1 cellular context compared by ENCODE assay signal in the genomic region with DNA sequence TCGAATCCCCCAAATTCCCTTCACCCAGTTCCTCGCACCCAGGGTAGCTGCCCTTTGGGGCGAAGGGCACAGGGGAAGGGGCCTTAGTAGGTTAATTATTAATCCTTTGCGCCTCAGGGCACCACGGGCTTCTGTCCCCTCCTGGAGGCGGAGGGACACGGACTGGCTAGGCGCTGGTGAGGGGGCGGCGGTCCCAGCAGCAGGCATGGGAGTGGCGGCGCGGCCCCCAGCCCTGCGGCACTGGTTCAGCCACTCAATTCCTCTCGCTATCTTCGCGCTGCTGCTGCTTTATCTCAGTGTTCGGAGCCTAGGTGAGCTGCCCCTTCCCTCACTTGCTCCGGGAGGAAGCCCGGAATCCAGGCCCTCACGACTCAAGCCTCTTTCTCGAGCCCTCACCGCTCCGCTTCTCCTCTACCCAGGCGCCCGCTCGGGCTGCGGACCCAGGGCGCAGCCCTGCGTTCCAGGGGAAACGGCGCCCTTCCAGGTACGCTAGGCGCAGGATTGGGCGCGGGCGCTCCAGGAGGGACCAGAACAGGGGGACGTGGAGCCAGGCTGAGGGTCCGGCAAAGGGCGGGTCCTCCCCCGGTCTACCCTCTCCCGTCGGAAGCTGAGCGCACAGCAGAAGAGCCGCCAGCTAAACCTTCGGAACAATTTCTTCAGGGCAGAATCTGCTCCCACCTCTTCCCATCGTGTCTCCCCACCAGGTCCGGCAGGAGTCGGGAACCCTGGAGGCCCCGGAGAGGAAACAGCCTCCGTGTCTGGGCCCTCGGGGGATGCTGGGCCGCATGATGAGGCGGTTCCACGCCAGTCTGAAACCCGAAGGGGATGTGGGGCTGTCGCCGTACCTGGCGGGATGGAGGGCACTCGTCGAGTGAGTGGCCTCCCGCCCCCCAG.
TF ChIP-seq lines count a peak whose summit lies in the region.

Gene GLTPD2 (plus strand): TSS at position 158 of the 894 bp plus-strand sequence. CDS start 48 bp downstream, at position 206.

TF ChIP-seq in HepG2, 621 proteins besides CTCF, POLR2A, EP300 and RAD21 (continued from another document and continues in another):
- TF ChIP-seq ZNF142 (CRISPR knock-in tag; IDR thresholded peaks at IDR 0.05) (no peak), FOXO1 (CRISPR knock-in tag; IDR thresholded peaks at IDR 0.05) (peak; percentile 63; the same call in 1 of the 2 replicates), ZSCAN31 (CRISPR knock-in tag; IDR thresholded peaks at IDR 0.05; ENCODE audit: low read depth) (no peak; the same call in 1 of the 2 replicates), KLF15 (CRISPR knock-in tag; IDR thresholded peaks at IDR 0.05; ENCODE audit: borderline replicate concordance) (no peak; the same call in 1 of the 2 replicates), HBP1 (CRISPR knock-in tag; IDR thresholded peaks at IDR 0.05; ENCODE audit: low read depth) (no peak), ZNF879 (CRISPR knock-in tag; IDR thresholded peaks at IDR 0.05) (no peak), MED8 (CRISPR knock-in tag; IDR thresholded peaks at IDR 0.05; ENCODE audit: insufficient replicate concordance) (no peak), GATA4 (IDR thresholded peaks at IDR 0.05; ENCODE audit: borderline replicate concordance, low read depth) (peak; percentile 38; the same call in 1 of the 2 replicates), ZNF784 (CRISPR knock-in tag; IDR thresholded peaks at IDR 0.05; ENCODE audit: borderline replicate concordance) (no peak), ZNF597 (CRISPR knock-in tag; IDR thresholded peaks at IDR 0.05) (no peak), ARID3A (IDR thresholded peaks at IDR 0.05; ENCODE audit: low read depth, low read length) (peak; percentile 66; the same call in 1 of the 2 replicates), NBN (conservative IDR thresholded peaks at IDR 0.05) (no peak), SMAD1 (CRISPR knock-in tag; IDR thresholded peaks at IDR 0.05; ENCODE audit: borderline replicate concordance, low read depth) (no peak), ZNF337 (CRISPR knock-in tag; IDR thresholded peaks at IDR 0.05; ENCODE audit: borderline replicate concordance, low read depth) (no peak), ZNF44 (CRISPR knock-in tag; IDR thresholded peaks at IDR 0.05) (0 out of 2 replicates have a peak, but pooled peaks have one; percentile 49), ZNF30 (CRISPR knock-in tag; IDR thresholded peaks at IDR 0.05) (no peak), ZFP36L1 (CRISPR knock-in tag; IDR thresholded peaks at IDR 0.05) (0 out of 2 replicates have a peak, but pooled peaks have one; percentile 59), ZNF781 (CRISPR knock-in tag; IDR thresholded peaks at IDR 0.05; ENCODE audit: borderline replicate concordance, not compliant biosample characterization) (peak; percentile 16), RBM22 (optimal IDR thresholded peaks at IDR 0.05; ENCODE audit: low read length) (no peak), ZMYM4 (CRISPR knock-in tag; IDR thresholded peaks at IDR 0.05) (no peak), ZNF607 (CRISPR knock-in tag; IDR thresholded peaks at IDR 0.05; ENCODE audit: borderline replicate concordance) (no peak; the same call in 1 of the 2 replicates), ATF7 (IDR thresholded peaks at IDR 0.05) (no peak), ATF7 (CRISPR knock-in tag; IDR thresholded peaks at IDR 0.05) (no peak), ZFP1 (CRISPR knock-in tag; IDR thresholded peaks at IDR 0.05) (no peak), HINFP (CRISPR knock-in tag; IDR thresholded peaks at IDR 0.05; ENCODE audit: low read depth) (peak; percentile 70; the same call in 1 of the 2 replicates), HOXA7 (CRISPR knock-in tag; IDR thresholded peaks at IDR 0.05) (no peak), TARDBP (CRISPR knock-in tag; IDR thresholded peaks at IDR 0.05) (peak; percentile 18; the same call in 1 of the 2 replicates), SP140L (CRISPR knock-in tag; IDR thresholded peaks at IDR 0.05; ENCODE audit: borderline replicate concordance) (no peak), ZNF75D (CRISPR knock-in tag; IDR thresholded peaks at IDR 0.05; ENCODE audit: borderline replicate concordance) (no peak; the same call in 1 of the 2 replicates), NAIF1 (CRISPR knock-in tag; IDR thresholded peaks at IDR 0.05; ENCODE audit: borderline replicate concordance) (peak; percentile 61), U2AF1 (optimal IDR thresholded peaks at IDR 0.05; ENCODE audit: low read depth, low read length) (no peak), SNAPC2 (CRISPR knock-in tag; IDR thresholded peaks at IDR 0.05) (no peak)
- TF ChIP-seq, protein P1, sequence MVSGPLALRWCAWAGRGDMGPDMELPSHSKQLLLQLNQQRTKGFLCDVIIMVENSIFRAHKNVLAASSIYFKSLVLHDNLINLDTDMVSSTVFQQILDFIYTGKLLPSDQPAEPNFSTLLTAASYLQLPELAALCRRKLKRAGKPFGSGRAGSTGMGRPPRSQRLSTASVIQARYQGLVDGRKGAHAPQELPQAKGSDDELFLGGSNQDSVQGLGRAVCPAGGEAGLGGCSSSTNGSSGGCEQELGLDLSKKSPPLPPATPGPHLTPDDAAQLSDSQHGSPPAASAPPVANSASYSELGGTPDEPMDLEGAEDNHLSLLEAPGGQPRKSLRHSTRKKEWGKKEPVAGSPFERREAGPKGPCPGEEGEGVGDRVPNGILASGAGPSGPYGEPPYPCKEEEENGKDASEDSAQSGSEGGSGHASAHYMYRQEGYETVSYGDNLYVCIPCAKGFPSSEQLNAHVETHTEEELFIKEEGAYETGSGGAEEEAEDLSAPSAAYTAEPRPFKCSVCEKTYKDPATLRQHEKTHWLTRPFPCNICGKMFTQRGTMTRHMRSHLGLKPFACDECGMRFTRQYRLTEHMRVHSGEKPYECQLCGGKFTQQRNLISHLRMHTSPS (CRISPR knock-in tag; IDR thresholded peaks at IDR 0.05; ENCODE audit: low read depth): peak; percentile 77; the same call in 1 of the 2 replicates
- TF ChIP-seq, protein P2, sequence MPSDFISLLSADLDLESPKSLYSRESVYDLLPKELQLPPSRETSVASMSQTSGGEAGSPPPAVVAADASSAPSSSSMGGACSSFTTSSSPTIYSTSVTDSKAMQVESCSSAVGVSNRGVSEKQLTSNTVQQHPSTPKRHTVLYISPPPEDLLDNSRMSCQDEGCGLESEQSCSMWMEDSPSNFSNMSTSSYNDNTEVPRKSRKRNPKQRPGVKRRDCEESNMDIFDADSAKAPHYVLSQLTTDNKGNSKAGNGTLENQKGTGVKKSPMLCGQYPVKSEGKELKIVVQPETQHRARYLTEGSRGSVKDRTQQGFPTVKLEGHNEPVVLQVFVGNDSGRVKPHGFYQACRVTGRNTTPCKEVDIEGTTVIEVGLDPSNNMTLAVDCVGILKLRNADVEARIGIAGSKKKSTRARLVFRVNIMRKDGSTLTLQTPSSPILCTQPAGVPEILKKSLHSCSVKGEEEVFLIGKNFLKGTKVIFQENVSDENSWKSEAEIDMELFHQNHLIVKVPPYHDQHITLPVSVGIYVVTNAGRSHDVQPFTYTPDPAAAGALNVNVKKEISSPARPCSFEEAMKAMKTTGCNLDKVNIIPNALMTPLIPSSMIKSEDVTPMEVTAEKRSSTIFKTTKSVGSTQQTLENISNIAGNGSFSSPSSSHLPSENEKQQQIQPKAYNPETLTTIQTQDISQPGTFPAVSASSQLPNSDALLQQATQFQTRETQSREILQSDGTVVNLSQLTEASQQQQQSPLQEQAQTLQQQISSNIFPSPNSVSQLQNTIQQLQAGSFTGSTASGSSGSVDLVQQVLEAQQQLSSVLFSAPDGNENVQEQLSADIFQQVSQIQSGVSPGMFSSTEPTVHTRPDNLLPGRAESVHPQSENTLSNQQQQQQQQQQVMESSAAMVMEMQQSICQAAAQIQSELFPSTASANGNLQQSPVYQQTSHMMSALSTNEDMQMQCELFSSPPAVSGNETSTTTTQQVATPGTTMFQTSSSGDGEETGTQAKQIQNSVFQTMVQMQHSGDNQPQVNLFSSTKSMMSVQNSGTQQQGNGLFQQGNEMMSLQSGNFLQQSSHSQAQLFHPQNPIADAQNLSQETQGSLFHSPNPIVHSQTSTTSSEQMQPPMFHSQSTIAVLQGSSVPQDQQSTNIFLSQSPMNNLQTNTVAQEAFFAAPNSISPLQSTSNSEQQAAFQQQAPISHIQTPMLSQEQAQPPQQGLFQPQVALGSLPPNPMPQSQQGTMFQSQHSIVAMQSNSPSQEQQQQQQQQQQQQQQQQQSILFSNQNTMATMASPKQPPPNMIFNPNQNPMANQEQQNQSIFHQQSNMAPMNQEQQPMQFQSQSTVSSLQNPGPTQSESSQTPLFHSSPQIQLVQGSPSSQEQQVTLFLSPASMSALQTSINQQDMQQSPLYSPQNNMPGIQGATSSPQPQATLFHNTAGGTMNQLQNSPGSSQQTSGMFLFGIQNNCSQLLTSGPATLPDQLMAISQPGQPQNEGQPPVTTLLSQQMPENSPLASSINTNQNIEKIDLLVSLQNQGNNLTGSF (CRISPR knock-in tag; IDR thresholded peaks at IDR 0.05): no peak; the same call in 1 of the 2 replicates
